In the genomic region with DNA sequence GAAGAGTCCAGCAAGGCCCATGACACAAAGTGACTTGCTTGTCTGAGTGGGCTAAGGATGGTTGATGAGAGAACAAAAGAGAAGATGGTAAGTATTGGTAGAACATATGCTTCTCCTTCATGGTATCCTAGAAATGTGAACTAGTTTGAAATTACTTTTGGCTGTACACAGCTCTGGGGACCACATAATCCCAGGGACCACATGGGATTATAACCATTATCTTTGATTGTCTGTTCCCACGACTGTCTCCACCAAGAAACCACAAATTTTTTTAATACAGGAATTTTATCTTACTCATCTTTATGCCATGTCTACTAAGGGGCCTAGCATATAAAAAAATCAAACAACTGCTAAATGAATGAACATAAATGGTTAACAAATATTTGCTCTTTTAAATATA, we compare ENCODE assay signal across 19 cellular contexts.
"Had no signal": no experiment of that assay in that cellular context is flagged by ENCODE, and none has a peak within 500 bp of the region (broad histone marks: within the 10 kb centered on the region; RNA-seq: fewer than 3 reads in every experiment).

No MANE protein-coding gene starts in this region.

- H3K27ac ChIP-seq: left ventricle myocardium inferior, ovary, right atrium auricular region, right lobe of liver, skin epidermis, spleen, stomach, testis, thyroid gland, transverse colon, vagina had no signal

- H3K9me3 ChIP-seq: ovary, right lobe of liver, testis, thyroid gland, vagina had no signal

- H3K27me3 ChIP-seq: ovary, right atrium auricular region, right lobe of liver, spleen, stomach, testis, thyroid gland, transverse colon, upper lobe of left lung, vagina had no signal

- H3K4me1 ChIP-seq: left ventricle myocardium inferior, right atrium auricular region, right lobe of liver, spleen, testis, thyroid gland, vagina had no signal

- DNase-seq: hypothalamus; immature natural killer cell; left ventricle myocardium inferior; naive thymus-derived CD4-positive, alpha-beta T cell; ovary; right lobe of liver; spleen; stimulated activated CD4-positive, alpha-beta T cell treated with anti-CD3 and anti-CD28 coated beads, Interleukin-4, amount 100 ng/mL, for 4 hours; stimulated activated naive B cell treated with anti-CD40 and anti-IgM and Interleukin-4, amounts not matched to agents 10 μg/mL and 1 μg/mL and 100 μg/mL, for 72 hours; stimulated activated naive CD8-positive, alpha-beta T cell treated with anti-CD3 and anti-CD28 coated beads, Interleukin-15, Interleukin-2, amounts not matched to agents 100 U/mL and 50 U/mL, for 24 hours; stomach; testis; thyroid gland; transverse colon; upper lobe of left lung had no signal

- H3K36me3 ChIP-seq: left ventricle myocardium inferior, ovary, right atrium auricular region, right lobe of liver, spleen, stomach, thyroid gland, transverse colon, upper lobe of left lung, vagina had no signal

- H3K4me3 ChIP-seq: left ventricle myocardium inferior, ovary, right atrium auricular region, right lobe of liver, skin epidermis, spleen, stomach, testis, thyroid gland, transverse colon, upper lobe of left lung, vagina had no signal

- ATAC-seq: naive thymus-derived CD4-positive, alpha-beta T cell; natural killer cell treated with Interleukin-12 subunit alpha and Interleukin-12 subunit beta and Interleukin-15 and Interleukin-18, amount 100 ng/mL, for 72 hours; right lobe of liver; stimulated activated naive B cell treated with anti-CD40 and anti-IgM and Interleukin-4, amounts not matched to agents 10 μg/mL and 1 μg/mL and 100 μg/mL, for 72 hours; stimulated activated naive CD8-positive, alpha-beta T cell treated with anti-CD3 and anti-CD28 coated beads, Interleukin-15, Interleukin-2, amounts not matched to agents 100 U/mL and 50 U/mL, for 24 hours had no signal
